In genomic region chr13:113153810-113154748, GRCh38 we compare ENCODE assay signal across 1 cellular context.
TF ChIP-seq lines count a peak whose summit lies in the region.

No MANE protein-coding gene starts in this region.

TF ChIP-seq in HEK293, 187 proteins besides CTCF, POLR2A, EP300 and RAD21 (continued from another document and continues in another):
- TF ChIP-seq ZNF362 (tag by site-specific recombination; IDR thresholded peaks at IDR 0.05): no peak
- peak; percentile 14; the same call in 1 of the 2 replicates for TF ChIP-seq KLF9 (tag by site-specific recombination; IDR thresholded peaks at IDR 0.05; ENCODE audit: low read depth)
- TF ChIP-seq ZNF248 (tag by site-specific recombination; IDR thresholded peaks at IDR 0.05): no peak
- TF ChIP-seq ZBTB26 (tag by site-specific recombination; optimal IDR thresholded peaks at IDR 0.05): no peak
- no peak for TF ChIP-seq ZNF544 (tag by site-specific recombination; IDR thresholded peaks at IDR 0.05)
- TF ChIP-seq ZNF274 (IDR thresholded peaks at IDR 0.05; ENCODE audit: low read length): no peak
- TF ChIP-seq ZNF274 (tag by site-specific recombination; IDR thresholded peaks at IDR 0.05; ENCODE audit: borderline replicate concordance): no peak
- TF ChIP-seq ZSCAN23 (tag by site-specific recombination; IDR thresholded peaks at IDR 0.05): no peak
- peak; percentile 86 for TF ChIP-seq KLF10 (tag by site-specific recombination; IDR thresholded peaks at IDR 0.05)
- TF ChIP-seq ZNF549 (tag by site-specific recombination; IDR thresholded peaks at IDR 0.05): no peak
- TF ChIP-seq ZNF707 (tag by site-specific recombination; IDR thresholded peaks at IDR 0.05): no peak
- no peak for TF ChIP-seq YY1 (tag by site-specific recombination; IDR thresholded peaks at IDR 0.05)
- no peak for TF ChIP-seq GFI1B (tag by site-specific recombination; IDR thresholded peaks at IDR 0.05)
- TF ChIP-seq ZNF777 (tag by site-specific recombination; IDR thresholded peaks at IDR 0.05; ENCODE audit: borderline replicate concordance): no peak
- TF ChIP-seq FEZF1 (tag by site-specific recombination; IDR thresholded peaks at IDR 0.05): no peak
- TF ChIP-seq ZFP69B (tag by site-specific recombination; IDR thresholded peaks at IDR 0.05): no peak
- TF ChIP-seq ZNF302 (tag by site-specific recombination; IDR thresholded peaks at IDR 0.05; ENCODE audit: low read depth): no peak
- no peak for TF ChIP-seq ZNF561 (tag by site-specific recombination; IDR thresholded peaks at IDR 0.05; ENCODE audit: borderline replicate concordance)
- TF ChIP-seq PRDM1 (tag by site-specific recombination; IDR thresholded peaks at IDR 0.05): no peak
- TF ChIP-seq ZSCAN18 (tag by site-specific recombination; IDR thresholded peaks at IDR 0.05): no peak
- no peak for TF ChIP-seq ZBTB17 (tag by site-specific recombination; IDR thresholded peaks at IDR 0.05)
- no peak for TF ChIP-seq PATZ1 (tag by site-specific recombination; IDR thresholded peaks at IDR 0.05)
- no peak for TF ChIP-seq ZSCAN4 (tag by site-specific recombination; IDR thresholded peaks at IDR 0.05)
- TF ChIP-seq HOXC10 (CRISPR knock-in tag; IDR thresholded peaks at IDR 0.05): no peak
- TF ChIP-seq ZSCAN16 (tag by site-specific recombination; IDR thresholded peaks at IDR 0.05): no peak
- no peak for TF ChIP-seq ZNF433 (tag by site-specific recombination; IDR thresholded peaks at IDR 0.05; ENCODE audit: low read depth)
- TF ChIP-seq ZBTB11 (tag by site-specific recombination; conservative IDR thresholded peaks at IDR 0.05; ENCODE audit: low read depth): no peak
- no peak for TF ChIP-seq IKZF3 (tag by site-specific recombination; IDR thresholded peaks at IDR 0.05)
- TF ChIP-seq ZNF140 (tag by site-specific recombination; IDR thresholded peaks at IDR 0.05): no peak
- no peak for TF ChIP-seq ZNF221 (tag by site-specific recombination; IDR thresholded peaks at IDR 0.05; ENCODE audit: borderline replicate concordance)
- TF ChIP-seq PRDM10 (tag by site-specific recombination; IDR thresholded peaks at IDR 0.05): peak; percentile 31
- no peak for TF ChIP-seq KLF17 (tag by site-specific recombination; IDR thresholded peaks at IDR 0.05)
- no peak for TF ChIP-seq AEBP2 (tag by site-specific recombination; IDR thresholded peaks at IDR 0.05; ENCODE audit: borderline replicate concordance)
- TF ChIP-seq ZNF645 (tag by site-specific recombination; IDR thresholded peaks at IDR 0.05): no peak
- no peak for TF ChIP-seq RBAK (tag by site-specific recombination; IDR thresholded peaks at IDR 0.05)
- TF ChIP-seq ZNF621 (tag by site-specific recombination; IDR thresholded peaks at IDR 0.05): no peak
- no peak for TF ChIP-seq ZNF76 (tag by site-specific recombination; IDR thresholded peaks at IDR 0.05; ENCODE audit: borderline replicate concordance, low read depth)
- no peak for TF ChIP-seq MEIS1 (CRISPR knock-in tag; IDR thresholded peaks at IDR 0.05; ENCODE audit: borderline replicate concordance)
- TF ChIP-seq ZNF580 (tag by site-specific recombination; IDR thresholded peaks at IDR 0.05): no peak
- TF ChIP-seq HOXD13 (CRISPR knock-in tag; IDR thresholded peaks at IDR 0.05; ENCODE audit: borderline replicate concordance): no peak
- no peak for TF ChIP-seq ZNF510 (tag by site-specific recombination; IDR thresholded peaks at IDR 0.05; ENCODE audit: insufficient replicate concordance)
- no peak for TF ChIP-seq SETDB1 (IDR thresholded peaks at IDR 0.05; ENCODE audit: insufficient read length, low read length)
- TF ChIP-seq ZNF121 (tag by site-specific recombination; IDR thresholded peaks at IDR 0.05): no peak
- no peak for TF ChIP-seq ZNF138 (tag by site-specific recombination; IDR thresholded peaks at IDR 0.05; ENCODE audit: borderline replicate concordance)
- TF ChIP-seq ZNF146 (tag by site-specific recombination; IDR thresholded peaks at IDR 0.05): 0 out of 2 replicates have a peak, but pooled peaks have one; percentile 19
- peak; percentile 50; the same call in 1 of the 2 replicates for TF ChIP-seq ZNF394 (tag by site-specific recombination; IDR thresholded peaks at IDR 0.05; ENCODE audit: borderline replicate concordance)
- TF ChIP-seq HOXA7 (CRISPR knock-in tag; IDR thresholded peaks at IDR 0.05; ENCODE audit: borderline replicate concordance): no peak
- no peak for TF ChIP-seq SCRT2 (tag by site-specific recombination; IDR thresholded peaks at IDR 0.05)
- TF ChIP-seq SP3 (tag by site-specific recombination; IDR thresholded peaks at IDR 0.05): 0 out of 2 replicates have a peak, but pooled peaks have one; percentile 13
